Comparison of ENCODE assay signal across 9 cellular contexts in the genomic region with DNA sequence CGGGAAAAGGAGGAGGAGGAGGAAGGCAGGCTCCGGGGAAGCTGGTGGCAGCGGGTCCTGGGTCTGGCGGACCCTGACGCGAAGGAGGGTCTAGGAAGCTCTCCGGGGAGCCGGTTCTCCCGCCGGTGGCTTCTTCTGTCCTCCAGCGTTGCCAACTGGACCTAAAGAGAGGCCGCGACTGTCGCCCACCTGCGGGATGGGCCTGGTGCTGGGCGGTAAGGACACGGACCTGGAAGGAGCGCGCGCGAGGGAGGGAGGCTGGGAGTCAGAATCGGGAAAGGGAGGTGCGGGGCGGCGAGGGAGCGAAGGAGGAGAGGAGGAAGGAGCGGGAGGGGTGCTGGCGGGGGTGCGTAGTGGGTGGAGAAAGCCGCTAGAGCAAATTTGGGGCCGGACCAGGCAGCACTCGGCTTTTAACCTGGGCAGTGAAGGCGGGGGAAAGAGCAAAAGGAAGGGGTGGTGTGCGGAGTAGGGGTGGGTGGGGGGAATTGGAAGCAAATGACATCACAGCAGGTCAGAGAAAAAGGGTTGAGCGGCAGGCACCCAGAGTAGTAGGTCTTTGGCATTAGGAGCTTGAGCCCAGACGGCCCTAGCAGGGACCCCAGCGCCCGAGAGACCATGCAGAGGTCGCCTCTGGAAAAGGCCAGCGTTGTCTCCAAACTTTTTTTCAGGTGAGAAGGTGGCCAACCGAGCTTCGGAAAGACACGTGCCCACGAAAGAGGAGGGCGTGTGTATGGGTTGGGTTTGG. TPM values are rescaled to one million over a fixed set of nuclear protein-coding genes. Genes with fewer than 3 reads are reported as not detected.
DNase-seq lines count a peak whose midpoint lies in the region; ATAC-seq and TF ChIP-seq lines count a peak whose summit lies in the region.
"Had no signal": no experiment of that assay in that cellular context is flagged by ENCODE, and none has a peak within 500 bp of the region (broad histone marks: within the 10 kb centered on the region; RNA-seq: fewer than 3 reads in every experiment).

A gene (plus strand): TSS at position 546 of the 745 bp plus-strand sequence. CDS start 70 bp downstream, at position 616.

- H3K9me3 ChIP-seq in Panc1 (ENCODE audit: control insufficient read depth, insufficient read depth, low read depth, low read length) (no peaks in the 10 kb centered on the region), esophagus muscularis mucosa (no peaks in the 10 kb centered on the region), thoracic aorta (no peaks in the 10 kb centered on the region)

- H3K4me1 ChIP-seq in Panc1 (ENCODE audit: control insufficient read depth, insufficient read depth, low read length) (peaks cover 6% of the 10 kb centered on the region; the same call in 1 of the 2 replicates), esophagus muscularis mucosa (peaks cover 0 to 15% (median 13%) of the 10 kb centered on the region in 4 donors), mesendoderm (ENCODE audit: control insufficient read depth, low read depth, low read length) (no peaks in the 10 kb centered on the region), thoracic aorta (ENCODE audit: control insufficient read depth in 1 of 2, low read depth in 2 of 2) (peaks cover 0 to 11% of the 10 kb centered on the region in 2 donors)

- no peak within 1 kb of the TSS for H3K4ac ChIP-seq in mesendoderm (ENCODE audit: low read depth, low read length)

- H3K4me3 ChIP-seq in Panc1 (ENCODE audit: low read depth in 2 of 2, low read length in 2 of 2) = peak within 1 kb of the TSS; percentile 15 to 44
- H3K4me3 ChIP-seq in esophagus muscularis mucosa = peak within 1 kb of the TSS; percentile 42 to 58 (median 44)
- peak within 1 kb of the TSS; percentile 6 for H3K4me3 ChIP-seq in mesendoderm (ENCODE audit: low read length)
- peak within 1 kb of the TSS; percentile 72 for H3K4me3 ChIP-seq in thoracic aorta

- peak within 1 kb of the TSS; percentile 49 for H3K56ac ChIP-seq in mesendoderm (ENCODE audit: low read length)

- peak within 1 kb of the TSS; percentile 32 for H3K9ac ChIP-seq in mesendoderm (ENCODE audit: low read length)

- ATAC-seq in Panc1 = peak; percentile 45
- ATAC-seq in thoracic aorta (ENCODE audit: insufficient number of reproducible peaks, low FRiP score, low read depth) = no peak
- no peak for ATAC-seq in HG02610 (IDR thresholded peaks at IDR 0.05; ENCODE audit: unreplicated experiment)
- no peak for ATAC-seq in GM19324 (IDR thresholded peaks at IDR 0.05; ENCODE audit: low FRiP score, unreplicated experiment)
- no peak for ATAC-seq in GM18505 (IDR thresholded peaks at IDR 0.05; ENCODE audit: unreplicated experiment)

- no peaks in the 10 kb centered on the region for H3K79me1 ChIP-seq in mesendoderm (ENCODE audit: low read length)

- no peak within 1 kb of the TSS for H2BK5ac ChIP-seq in mesendoderm (ENCODE audit: low read length)

- TF ChIP-seq CTCF in Panc1 (IDR thresholded peaks at IDR 0.05) (no peak), esophagus muscularis mucosa (IDR thresholded peaks at IDR 0.05) (no peak), thoracic aorta (IDR thresholded peaks at IDR 0.05) (no peak)

- no peak within 1 kb of the TSS for H2BK120ac ChIP-seq in mesendoderm (ENCODE audit: low read depth, low read length)

- peak within 1 kb of the TSS; percentile 66 for H3K4me2 ChIP-seq in mesendoderm (ENCODE audit: low read length)

- no TSS peak for BruUV-seq in Panc1 (replicated peaks; lab: Mats Ljungman, UMichigan)

- TF ChIP-seq POLR2A in esophagus muscularis mucosa (IDR thresholded peaks at IDR 0.05; ENCODE audit: low read depth) (no peak), GM18505 (IDR thresholded peaks at IDR 0.05; ENCODE audit: borderline replicate concordance, extremely low read depth, insufficient read depth, insufficient read length) (no peak)

- H2AK5ac ChIP-seq in mesendoderm (ENCODE audit: low read length) = no peak within 1 kb of the TSS

- peaks cover 50% of the 10 kb centered on the region for H3K27me3 ChIP-seq in Panc1 (ENCODE audit: control insufficient read depth, insufficient read depth, low read length)
- peaks cover 0 to 37% (median 0%) of the 10 kb centered on the region in 4 donors for H3K27me3 ChIP-seq in esophagus muscularis mucosa
- no peaks in the 10 kb centered on the region for H3K27me3 ChIP-seq in mesendoderm (ENCODE audit: insufficient read depth, low read length, poor library complexity)
- H3K27me3 ChIP-seq in thoracic aorta (replicated peaks; ENCODE audit: insufficient read depth) = no peaks in the 10 kb centered on the region

- H3K18ac ChIP-seq in mesendoderm (ENCODE audit: low read length) = no peak within 1 kb of the TSS

- H3K23ac ChIP-seq in mesendoderm (ENCODE audit: low read length) = no peak within 1 kb of the TSS

- H3K27ac ChIP-seq in Panc1 (ENCODE audit: low read length) (no peak within 1 kb of the TSS), esophagus muscularis mucosa (replicated peaks in 1 of 4) (no peak within 1 kb of the TSS), mesendoderm (ENCODE audit: low read depth, low read length) (no peak within 1 kb of the TSS), thoracic aorta (no peak within 1 kb of the TSS)

- TF ChIP-seq EP300 in esophagus muscularis mucosa (IDR thresholded peaks at IDR 0.05) = no peak

- POLR2A ChIA-PET in Panc1 (lab: Charles Lee) = no interaction called here

- H4K8ac ChIP-seq in mesendoderm (ENCODE audit: low read depth, low read length) = no peak within 1 kb of the TSS

- H3K36me3 ChIP-seq in Panc1 (ENCODE audit: control insufficient read depth, insufficient read depth, low read length) (no peaks in the 10 kb centered on the region; the same call in 1 of the 2 replicates), esophagus muscularis mucosa (no peaks in the 10 kb centered on the region), mesendoderm (ENCODE audit: control insufficient read depth, insufficient read depth, low read length) (no peaks in the 10 kb centered on the region), thoracic aorta (no peaks in the 10 kb centered on the region)

- in situ Hi-C loops in Panc1 (cut with HindIII; ENCODE audit: low pct_unique_long_range_greater_than_20kb, low sequenced_read_pairs) = no loop called here

- CTCF ChIA-PET in Panc1 (lab: Charles Lee) = no interaction called here

- H2BK15ac ChIP-seq in mesendoderm (replicated peaks; ENCODE audit: low read depth) = no peak within 1 kb of the TSS

- DNase-seq in Panc1 (ENCODE audit: low read depth, low spot score) (no peak), esophagus muscularis mucosa (ENCODE audit: extremely low spot score) (no peak), mesendoderm (peak; percentile 27), thoracic aorta (ENCODE audit: low spot score) (no peak), NCI-H128 (lab: John Stamatoyannopoulos, UW; ENCODE audit: unreplicated experiment) (no peak)
- DNase-seq: NCI-H2171 treated with DMSO at 0.1 percent for 48 hours had no signal

- no peaks in the 10 kb centered on the region for H3K79me2 ChIP-seq in mesendoderm (ENCODE audit: control insufficient read depth, insufficient read depth, low read length)

- intact Hi-C loops in Panc1 (cut with micrococcal nuclease; ENCODE audit: unreplicated experiment) = no loop called here
- intact Hi-C loops in esophagus muscularis mucosa (cut with DNase I) = no loop called here

- WGBS in esophagus muscularis mucosa = 4% methylated on average over 45 of the region's 45 CpGs
- no CpG with 5 or more reads among the region's 45 CpGs for WGBS in mesendoderm (ENCODE audit: extremely low coverage, insufficient coverage, low lambda C conversion rate)

- H4K5ac ChIP-seq in mesendoderm (ENCODE audit: low read length) = no peak within 1 kb of the TSS

RNA-seq across cellular contexts. Expression of the gene that starts here (rescaled TPM):
- 0.31 TPM for total RNA-seq in Panc1 (2021; ENCODE audit: unreplicated experiment)
- polyA plus RNA-seq in Panc1 (2012; ENCODE audit: insufficient read length) = not detected
- total RNA-seq in esophagus muscularis mucosa = not detected
- polyA plus RNA-seq in mesendoderm (2013, experiment 1 of 2) = 0.07 TPM
- polyA plus RNA-seq in mesendoderm (2013, experiment 2 of 2) = 0.10 TPM
- under 1 TPM in 1 of 2 donors, not detected in 1; 0.68 TPM for total RNA-seq in thoracic aorta

Comparison
In these comparisons a context has a peak if more than half of its experiments do, and no peak if none do; other contexts are left out.
1. Peak in ATAC-seq and H3K4me3 ChIP-seq in Panc1; RNA of the gene not detected or under 1 TPM.
2. H3K4me3 ChIP-seq: peak in every context shown above with its lines; median percentile 72 in thoracic aorta; 44 in esophagus muscularis mucosa; 30 in Panc1; 6 in mesendoderm.